Comparison of ENCODE assay signal across 1 cellular context in genomic region chr2:112141623-112142001, GRCh38.
TF ChIP-seq lines count a peak whose summit lies in the region.

No MANE protein-coding gene starts in this region.

TF ChIP-seq in HepG2, 621 proteins besides CTCF, POLR2A, EP300 and RAD21:
- TF ChIP-seq ZNF318 (CRISPR knock-in tag; IDR thresholded peaks at IDR 0.05) (no peak), PREB (CRISPR knock-in tag; IDR thresholded peaks at IDR 0.05) (no peak), AGO2 (optimal IDR thresholded peaks at IDR 0.05; ENCODE audit: low read depth, low read length) (no peak), SSRP1 (CRISPR knock-in tag; IDR thresholded peaks at IDR 0.05) (no peak), ZNF552 (CRISPR knock-in tag; IDR thresholded peaks at IDR 0.05; ENCODE audit: borderline replicate concordance) (no peak), ELF3 (CRISPR knock-in tag; IDR thresholded peaks at IDR 0.05) (no peak), ZNF747 (CRISPR knock-in tag; IDR thresholded peaks at IDR 0.05; ENCODE audit: borderline replicate concordance) (no peak), KAT7 (CRISPR knock-in tag; IDR thresholded peaks at IDR 0.05; ENCODE audit: borderline replicate concordance) (no peak), ARID4A (CRISPR knock-in tag; IDR thresholded peaks at IDR 0.05; ENCODE audit: borderline replicate concordance) (no peak)
